20 cellular contexts compared by ENCODE assay signal in genomic region chr17:1082579-1082978, GRCh38.
DNase-seq lines count a peak whose midpoint lies in the region; ATAC-seq and TF ChIP-seq lines count a peak whose summit lies in the region.
"Had no signal": no experiment of that assay in that cellular context is flagged by ENCODE, and none has a peak within 500 bp of the region (broad histone marks: within the 10 kb centered on the region; RNA-seq: fewer than 3 reads in every experiment).

No MANE protein-coding gene starts in this region.

- H3F3A ChIP-seq in PC-3 (ENCODE audit: low read length, unreplicated experiment) (no peaks in the 10 kb centered on the region), neural cell (ENCODE audit: insufficient read depth, low read length, poor library complexity, severe bottlenecking) (no peaks in the 10 kb centered on the region)

- H2AFZ ChIP-seq in PC-3 (ENCODE audit: low read length) (no peak overlapping the region), neural cell (ENCODE audit: low read depth, low read length) (no peak overlapping the region)

- H3K4me3 Mint-ChIP-seq in Calu3 (ENCODE audit: low read depth, unreplicated experiment): no peak overlapping the region
- H3K4me3 Mint-ChIP-seq in activated naive CD4-positive, alpha-beta T cell treated with anti-CD3 and anti-CD28 coated beads for 36 hours: no peak overlapping the region
- H3K4me3 Mint-ChIP-seq: activated CD4-positive, alpha-beta memory T cell treated with anti-CD3 and anti-CD28 coated beads for 36 hours; activated T-cell treated with anti-CD3 and anti-CD28 coated beads, Interleukin-2, amount 50 U/mL, for 72 hours; dendritic cell treated with granulocyte-macrophage colony-stimulating factor and Interleukin-4, amounts not matched to agents 40 ng/mL and 50 ng/mL, for 4 days; IgD-negative memory B cell; stimulated activated effector memory CD8-positive, alpha-beta T cell treated with anti-CD3 and anti-CD28 coated beads, Interleukin-12 subunit alpha, Interleukin-12 subunit beta, amount 100 ng/mL, for 72 hours had no signal

- no peak for TF ChIP-seq RAD21 in neural cell (conservative IDR thresholded peaks at IDR 0.05)

- no peaks in the 10 kb centered on the region for H3K9me3 ChIP-seq in PC-3 (ENCODE audit: low read length)
- H3K9me3 ChIP-seq in neural cell (ENCODE audit: low read length): no peaks in the 10 kb centered on the region
- no peaks in the 10 kb centered on the region for H3K9me3 ChIP-seq in tibial artery
- H3K9me3 ChIP-seq: BE2C had no signal

- H3K4me1 Mint-ChIP-seq in Calu3 (ENCODE audit: low read depth, unreplicated experiment): peaks cover 15% of the 10 kb centered on the region
- H3K4me1 Mint-ChIP-seq in activated naive CD4-positive, alpha-beta T cell treated with anti-CD3 and anti-CD28 coated beads for 36 hours (ENCODE audit: low read depth): no peaks in the 10 kb centered on the region
- H3K4me1 Mint-ChIP-seq: IgD-negative memory B cell had no signal

- no peak for TF ChIP-seq EP300 in neural cell (conservative IDR thresholded peaks at IDR 0.05; ENCODE audit: poor library complexity, severe bottlenecking)

- H3K4me1 ChIP-seq in PC-3 (ENCODE audit: insufficient read depth, low read length): peaks cover 41% of the 10 kb centered on the region
- peaks cover 0 to 23% (median 14%) of the 10 kb centered on the region in 4 donors for H3K4me1 ChIP-seq in tibial artery

- H3K27me3 ChIP-seq in PC-3 (ENCODE audit: low read length) (no peaks in the 10 kb centered on the region), neural cell (ENCODE audit: insufficient read depth, low read depth, low read length) (no peaks in the 10 kb centered on the region), tibial artery (no peaks in the 10 kb centered on the region)
- H3K27me3 ChIP-seq: BE2C, foreskin keratinocyte had no signal

- TF ChIP-seq CTCF in Calu3 (IDR thresholded peaks at IDR 0.05; ENCODE audit: unreplicated experiment) (no peak), PC-3 (conservative IDR thresholded peaks at IDR 0.05; ENCODE audit: low read depth, low read length) (no peak), neural cell (IDR thresholded peaks at IDR 0.05; ENCODE audit: poor library complexity, severe bottlenecking) (no peak), tibial artery (IDR thresholded peaks at IDR 0.05) (no peak), GM10266 (IDR thresholded peaks at IDR 0.05; ENCODE audit: control insufficient read depth, insufficient read depth, low read depth, missing control alignments) (no peak)

- CTCF ChIA-PET in Calu3 (lab: Charles Lee): interaction anchor here (0.7 to 1.1 kb wide), 2 partner anchors 24 to 152 kb away, joined by 3 read pairs; no protein-coding TSS in a partner anchor
- CTCF ChIA-PET in PC-3 (lab: Charles Lee): interaction anchor here (0.7 to 0.9 kb wide), 2 partner anchors 24 to 34 kb away, joined by 7 to 9 read pairs; no protein-coding TSS in a partner anchor
- CTCF ChIA-PET in activated naive CD4-positive, alpha-beta T cell treated with anti-CD3 and anti-CD28 coated beads for 36 hours (lab: Charles Lee): interaction anchor here (0.6 kb wide), 1 partner anchor 43 kb away, joined by 3 read pairs; no protein-coding TSS in a partner anchor

- H4K20me1 ChIP-seq in PC-3 (ENCODE audit: low read length): no peaks in the 10 kb centered on the region
- H4K20me1 ChIP-seq in neural cell (ENCODE audit: insufficient read depth): no peaks in the 10 kb centered on the region

- peak overlapping the region; percentile 100 for H3K27ac ChIP-seq in PC-3 (ENCODE audit: low read length)
- H3K27ac ChIP-seq in epithelial cell of prostate: peak overlapping the region; percentile 19
- peak overlapping the region; percentile 82 for H3K27ac ChIP-seq in neural cell (ENCODE audit: low read length)
- no peak overlapping the region for H3K27ac ChIP-seq in tibial artery
- H3K27ac ChIP-seq: foreskin keratinocyte had no signal

- H3K36me3 ChIP-seq in PC-3 (ENCODE audit: low read depth, low read length): 0 out of 2 replicates have a peak, but pooled peaks cover 3% of the 10 kb centered on the region
- no peaks in the 10 kb centered on the region for H3K36me3 ChIP-seq in neural cell (ENCODE audit: insufficient read depth, low read length)
- H3K36me3 ChIP-seq in tibial artery: peaks cover 60 to 82% (median 64%) of the 10 kb centered on the region in 3 donors
- H3K36me3 ChIP-seq: BE2C had no signal

- DNase-seq in Calu3 (peak; percentile 46), PC-3 (peak; percentile 88), epithelial cell of prostate (ENCODE audit: low read depth, low spot score) (no peak), tibial artery (no peak), GM10266 (ENCODE audit: extremely low spot score) (no peak)
- DNase-seq in activated naive CD4-positive, alpha-beta T cell treated with anti-CD3 and anti-CD28 coated beads for 36 hours: no peak
- DNase-seq: activated CD4-positive, alpha-beta memory T cell treated with anti-CD3 and anti-CD28 coated beads for 36 hours; activated T-cell treated with anti-CD3 and anti-CD28 coated beads, Interleukin-2, amount 50 U/mL, for 72 hours; BE2C; DMS153; foreskin keratinocyte; GOT3; mesendoderm; NCI-H2171; SIG-M5 had no signal

- no peaks in the 10 kb centered on the region for H3K27me3 Mint-ChIP-seq in Calu3 (ENCODE audit: unreplicated experiment)
- H3K27me3 Mint-ChIP-seq in activated naive CD4-positive, alpha-beta T cell treated with anti-CD3 and anti-CD28 coated beads for 36 hours (ENCODE audit: low read depth): no peaks in the 10 kb centered on the region
- H3K27me3 Mint-ChIP-seq: activated CD4-positive, alpha-beta memory T cell treated with anti-CD3 and anti-CD28 coated beads for 36 hours; dendritic cell treated with granulocyte-macrophage colony-stimulating factor and Interleukin-4, amounts not matched to agents 40 ng/mL and 50 ng/mL, for 4 days; IgD-negative memory B cell had no signal

- no peaks in the 10 kb centered on the region for H3K9me3 Mint-ChIP-seq in Calu3 (ENCODE audit: low read depth, unreplicated experiment)
- no peaks in the 10 kb centered on the region for H3K9me3 Mint-ChIP-seq in activated naive CD4-positive, alpha-beta T cell treated with anti-CD3 and anti-CD28 coated beads for 36 hours
- H3K9me3 Mint-ChIP-seq: activated CD4-positive, alpha-beta memory T cell treated with anti-CD3 and anti-CD28 coated beads for 36 hours; activated T-cell treated with anti-CD3 and anti-CD28 coated beads, Interleukin-2, amount 50 U/mL, for 72 hours; dendritic cell treated with granulocyte-macrophage colony-stimulating factor and Interleukin-4, amounts not matched to agents 40 ng/mL and 50 ng/mL, for 4 days; IgD-negative memory B cell; stimulated activated effector memory CD8-positive, alpha-beta T cell treated with anti-CD3 and anti-CD28 coated beads, Interleukin-12 subunit alpha, Interleukin-12 subunit beta, amount 100 ng/mL, for 72 hours had no signal

- H3K9ac ChIP-seq in PC-3 (ENCODE audit: low read length) (peak overlapping the region; percentile 86), neural cell (ENCODE audit: low read length) (no peak overlapping the region)

- peaks cover 55% of the 10 kb centered on the region for H3K36me3 Mint-ChIP-seq in Calu3 (ENCODE audit: insufficient read depth, unreplicated experiment)
- peaks cover 4% of the 10 kb centered on the region for H3K36me3 Mint-ChIP-seq in activated naive CD4-positive, alpha-beta T cell treated with anti-CD3 and anti-CD28 coated beads for 36 hours (ENCODE audit: low read depth)
- H3K36me3 Mint-ChIP-seq: IgD-negative memory B cell had no signal

- POLR2A ChIA-PET in PC-3 (lab: Charles Lee; ENCODE audit: unreplicated experiment): no interaction called here

- no peaks in the 10 kb centered on the region for H3K9me2 ChIP-seq in PC-3 (replicated peaks; ENCODE audit: low read length)
- no peaks in the 10 kb centered on the region for H3K9me2 ChIP-seq in neural cell (ENCODE audit: insufficient read depth, low read length)

- H3K4me3 ChIP-seq in PC-3 (ENCODE audit: low read length) (no peak overlapping the region), neural cell (ENCODE audit: low read length) (no peak overlapping the region), tibial artery (no peak overlapping the region)

- BruUV-seq in Calu3 (replicated peaks; lab: Mats Ljungman, UMichigan) (no TSS peak), PC-3 (replicated peaks; lab: Mats Ljungman, UMichigan) (no TSS peak)

- H3K4me2 ChIP-seq in PC-3 (ENCODE audit: low read length) (peak overlapping the region; percentile 79), neural cell (ENCODE audit: low read length) (no peak overlapping the region)

- H3K27ac Mint-ChIP-seq in Calu3 (ENCODE audit: unreplicated experiment): no peak overlapping the region
- H3K27ac Mint-ChIP-seq in activated naive CD4-positive, alpha-beta T cell treated with anti-CD3 and anti-CD28 coated beads for 36 hours: no peak overlapping the region
- H3K27ac Mint-ChIP-seq: activated CD4-positive, alpha-beta memory T cell treated with anti-CD3 and anti-CD28 coated beads for 36 hours; activated T-cell treated with anti-CD3 and anti-CD28 coated beads, Interleukin-2, amount 50 U/mL, for 72 hours; dendritic cell treated with granulocyte-macrophage colony-stimulating factor and Interleukin-4, amounts not matched to agents 40 ng/mL and 50 ng/mL, for 4 days; IgD-negative memory B cell had no signal

- H3K79me2 ChIP-seq in PC-3 (ENCODE audit: low read length) (no peaks in the 10 kb centered on the region), neural cell (replicated peaks; ENCODE audit: insufficient read depth, low read length) (no peaks in the 10 kb centered on the region)

- intact Hi-C loops in Calu3 (cut with micrococcal nuclease; ENCODE audit: unreplicated experiment) (no loop called here), PC-3 (cut with micrococcal nuclease) (loop anchor here (1.0 kb wide), 1 partner anchor 33 kb away; no protein-coding TSS in a partner anchor), tibial artery (cut with DNase I; ENCODE audit: low total_unique reads) (no loop called here)
- intact Hi-C loops in activated naive CD4-positive, alpha-beta T cell treated with anti-CD3 and anti-CD28 coated beads for 36 hours (cut with micrococcal nuclease): no loop called here

- ATAC-seq in PC-3 (peak; percentile 55), HG03520 (IDR thresholded peaks at IDR 0.05; ENCODE audit: unreplicated experiment) (no peak)
- ATAC-seq: activated T-cell treated with anti-CD3 and anti-CD28 coated beads, Interleukin-2, amount 50 U/mL, for 72 hours; foreskin keratinocyte; stimulated activated effector memory CD8-positive, alpha-beta T cell treated with anti-CD3 and anti-CD28 coated beads, Interleukin-12 subunit alpha, Interleukin-12 subunit beta, amount 100 ng/mL, for 72 hours had no signal

TF ChIP-seq in neural cell, 6 proteins besides CTCF, POLR2A, EP300 and RAD21 (continues in another document):
- TF ChIP-seq SMC3 (conservative IDR thresholded peaks at IDR 0.05; ENCODE audit: poor library complexity) (no peak), POLR2AphosphoS5 (IDR thresholded peaks at IDR 0.05) (no peak), MXI1 (conservative IDR thresholded peaks at IDR 0.05; ENCODE audit: poor library complexity, severe bottlenecking) (no peak), EZH2 (IDR thresholded peaks at IDR 0.05; ENCODE audit: borderline replicate concordance, insufficient read depth, low read length, poor library complexity, severe bottlenecking) (no peak)

Comparison
In these comparisons a context has a peak if more than half of its experiments do, and no peak if none do; other contexts are left out.
1. DNase-seq: peak in Calu3 (single experiment) and PC-3 (single experiment); none in epithelial cell of prostate (single experiment), activated naive CD4-positive, alpha-beta T cell treated with anti-CD3 and anti-CD28 coated beads for 36 hours (single experiment), tibial artery (0 of 2) and GM10266 (single experiment).
2. H3K27ac ChIP-seq: peak in PC-3 (single experiment), epithelial cell of prostate (single experiment) and neural cell (single experiment); none in tibial artery (0 of 2).